2 cellular contexts compared by ENCODE assay signal in genomic region chr9:101352892-101353462, GRCh38.
TF ChIP-seq lines count a peak whose summit lies in the region.

No MANE protein-coding gene starts in this region.

TF ChIP-seq in GM23338, 12 proteins besides CTCF, POLR2A, EP300 and RAD21:
- TF ChIP-seq ZNF114 (CRISPR knock-in tag; IDR thresholded peaks at IDR 0.05): no peak
- no peak for TF ChIP-seq STAT1 (IDR thresholded peaks at IDR 0.05; ENCODE audit: unreplicated experiment)
- TF ChIP-seq POLR2AphosphoS5 (IDR thresholded peaks at IDR 0.05; ENCODE audit: low read depth): no peak
- TF ChIP-seq ZNF462 (CRISPR knock-in tag; IDR thresholded peaks at IDR 0.05): no peak
- no peak for TF ChIP-seq EZH2 (IDR thresholded peaks at IDR 0.05; ENCODE audit: low read depth, unreplicated experiment)
- no peak for TF ChIP-seq JUNB (IDR thresholded peaks at IDR 0.05; ENCODE audit: unreplicated experiment)
- TF ChIP-seq EZH2phosphoT487 (IDR thresholded peaks at IDR 0.05; ENCODE audit: unreplicated experiment): no peak

TF ChIP-seq in K562, 482 proteins besides CTCF, POLR2A, EP300 and RAD21:
- no peak for TF ChIP-seq EGR1 (conservative IDR thresholded peaks at IDR 0.05)
- TF ChIP-seq NBN (IDR thresholded peaks at IDR 0.05; ENCODE audit: low read depth): no peak
- TF ChIP-seq ZZZ3 (IDR thresholded peaks at IDR 0.05): no peak
- TF ChIP-seq ETS1 (conservative IDR thresholded peaks at IDR 0.05; ENCODE audit: control insufficient read depth, low read depth, low read length): no peak
- no peak for TF ChIP-seq RBFOX2 (IDR thresholded peaks at IDR 0.05; ENCODE audit: low read depth, low read length)
- no peak for TF ChIP-seq ZNF134 (CRISPR knock-in tag; conservative IDR thresholded peaks at IDR 0.05)
- no peak for TF ChIP-seq HNRNPL (IDR thresholded peaks at IDR 0.05; ENCODE audit: low read depth, low read length)
- no peak for TF ChIP-seq RBBP5 (IDR thresholded peaks at IDR 0.05; ENCODE audit: borderline replicate concordance, insufficient read depth, low read length, poor library complexity, severe bottlenecking)
- no peak for TF ChIP-seq L3MBTL2 (IDR thresholded peaks at IDR 0.05)
- no peak for TF ChIP-seq TRIM28 (IDR thresholded peaks at IDR 0.05)
- no peak for TF ChIP-seq BCOR (IDR thresholded peaks at IDR 0.05)
- TF ChIP-seq FOXK2 (conservative IDR thresholded peaks at IDR 0.05 in 1 of 2, IDR thresholded peaks at IDR 0.05 in 1 of 2; ENCODE audit: low read depth in 2 of 2): no peak
- TF ChIP-seq CREBBP (IDR thresholded peaks at IDR 0.05; ENCODE audit: low read depth, low read length): no peak
